ENCODE assay signal across 8 cellular contexts in genomic region chr20:63215101-63216040, GRCh38.
A peak's percentile ranks its signal among the peaks of the same experiment; 100 is the strongest.
DNase-seq lines count a peak whose midpoint lies in the region; ATAC-seq and TF ChIP-seq lines count a peak whose summit lies in the region.

No MANE protein-coding gene starts in this region.

- H3K9me3 Mint-ChIP-seq in stimulated activated naive CD8-positive, alpha-beta T cell treated with anti-CD3 and anti-CD28 coated beads, Interleukin-15, amount 100 ng/mL, for 72 hours: no peaks in the 10 kb centered on the region

- ATAC-seq in HG03060 (IDR thresholded peaks at IDR 0.05; ENCODE audit: low read depth, unreplicated experiment): peak; percentile 1
- peak; percentile 40 for ATAC-seq in stimulated activated naive CD8-positive, alpha-beta T cell treated with anti-CD3 and anti-CD28 coated beads, Interleukin-15, amount 100 ng/mL, for 72 hours

- TF ChIP-seq CTCF in GM12864 (IDR thresholded peaks at IDR 0.05; ENCODE audit: low read depth, low read length, missing control alignments): peak; percentile 54

- peak overlapping the region; percentile 82 for H3K4me3 ChIP-seq in GM12864 (ENCODE audit: low read depth, low read length)

- no peaks in the 10 kb centered on the region for H3K27me3 Mint-ChIP-seq in stimulated activated naive CD8-positive, alpha-beta T cell treated with anti-CD3 and anti-CD28 coated beads, Interleukin-15, amount 100 ng/mL, for 72 hours

- H3K4me3 Mint-ChIP-seq in stimulated activated naive CD8-positive, alpha-beta T cell treated with anti-CD3 and anti-CD28 coated beads, Interleukin-15, amount 100 ng/mL, for 72 hours: peak overlapping the region; percentile 89 to 97

- peak overlapping the region; percentile 89 to 98 for H3K27ac Mint-ChIP-seq in stimulated activated naive CD8-positive, alpha-beta T cell treated with anti-CD3 and anti-CD28 coated beads, Interleukin-15, amount 100 ng/mL, for 72 hours

- DNase-seq in AG08395 (ENCODE audit: low spot score): peak; percentile 76
- DNase-seq in GM12864 (ENCODE audit: low read depth): no peak
- peak; percentile 69 for DNase-seq in OCI-M1 (lab: John Stamatoyannopoulos, UW)
- DNase-seq in T47D (ENCODE audit: low read depth in 1 of 2, low spot score in 1 of 2): peak; percentile 79
- DNase-seq in kidney tubule cell (ENCODE audit: low spot score): peak; percentile 64
- DNase-seq in stimulated activated naive CD8-positive, alpha-beta T cell treated with anti-CD3 and anti-CD28 coated beads, Interleukin-15, amount 100 ng/mL, for 72 hours: peak in 1 of 2 donors; percentile 37
- DNase-seq in NCI-H345 treated with DMSO at 0.1 percent for 48 hours (lab: John Stamatoyannopoulos, UW; ENCODE audit: unreplicated experiment): no peak

- in situ Hi-C loops in T47D (cut with HindIII; ENCODE audit: low pct_unique_long_range_greater_than_20kb, low sequenced_read_pairs): no loop called here

- peaks cover 63% of the 10 kb centered on the region for H3K4me1 Mint-ChIP-seq in stimulated activated naive CD8-positive, alpha-beta T cell treated with anti-CD3 and anti-CD28 coated beads, Interleukin-15, amount 100 ng/mL, for 72 hours

Comparison
In these comparisons a context has a peak if more than half of its experiments do, and no peak if none do; other contexts are left out.
1. DNase-seq: peak in AG08395 (single experiment), OCI-M1 (single experiment), T47D (2 of 2) and kidney tubule cell (single experiment); none in GM12864 (single experiment) and NCI-H345 treated with DMSO at 0.1 percent for 48 hours (single experiment).